8 cellular contexts compared by ENCODE assay signal in genomic region chr15:50765202-50765967, GRCh38. TPM values are rescaled to one million over a fixed set of nuclear protein-coding genes. Genes with fewer than 3 reads are reported as not detected.
DNase-seq lines count a peak whose midpoint lies in the region; ATAC-seq, FAIRE-seq and TF ChIP-seq lines count a peak whose summit lies in the region.

Gene SPPL2A, minus strand, starts transcription at chr15:50765706. Its CDS starts 173 bp downstream, at chr15:50765533.

- H3K4me1 ChIP-seq in ACC112 (ENCODE audit: control insufficient read depth, insufficient read depth, low read length, unreplicated experiment) (peaks cover 20% of the 10 kb centered on the region), iPS-20b (ENCODE audit: insufficient read depth, low read length) (peaks cover 5% of the 10 kb centered on the region; the same call in 1 of the 2 replicates), small intestine (ENCODE audit: control insufficient read depth in 2 of 2, insufficient read depth in 1 of 2, low read depth in 1 of 2, low read length in 1 of 2) (no peaks in the 10 kb centered on the region)

- H3K4me3 ChIP-seq in ACC112 (ENCODE audit: low read depth, low read length) (peak within 1 kb of the TSS; percentile 84), iPS-20b (ENCODE audit: low read length) (peak within 1 kb of the TSS; percentile 95), small intestine (ENCODE audit: low read depth in 1 of 2, low read length in 2 of 2) (peak within 1 kb of the TSS; percentile 78 to 93)

- WGBS in small intestine, 3 donors, result 0 to 1% (median 0%) methylated on average over 50 to 77 of the region's 77 CpGs

- TF ChIP-seq CTCF in VCaP (conservative IDR thresholded peaks at IDR 0.05), result no peak

- FAIRE-seq in small intestine (lab: Jason Lieb, UNC), result no peak

- no peaks in the 10 kb centered on the region for H3K36me3 ChIP-seq in ACC112 (ENCODE audit: insufficient read depth, low read length)
- H3K36me3 ChIP-seq in iPS-20b (ENCODE audit: insufficient read depth, low read depth, low read length), result no peaks in the 10 kb centered on the region
- H3K36me3 ChIP-seq in small intestine (ENCODE audit: control insufficient read depth in 2 of 2, insufficient read depth in 2 of 2, low read length in 2 of 2), result no peaks in the 10 kb centered on the region

- ATAC-seq in GM18867 (IDR thresholded peaks at IDR 0.05; ENCODE audit: unreplicated experiment), result peak; percentile 85
- ATAC-seq in HG03097 (IDR thresholded peaks at IDR 0.05; ENCODE audit: low FRiP score, unreplicated experiment), result peak; percentile 85

- DNase-seq in NCI-H2196 treated with DMSO at 0.1 percent for 48 hours (lab: John Stamatoyannopoulos, UW; ENCODE audit: unreplicated experiment) (peak; percentile 43), T47D (ENCODE audit: low read depth in 1 of 2, low spot score in 1 of 2) (peak; percentile 79 to 81), small intestine (peak; percentile 85)

- peak within 1 kb of the TSS; percentile 100 for H2AFZ ChIP-seq in ACC112 (ENCODE audit: low read length, unreplicated experiment)

- in situ Hi-C loops in T47D (cut with HindIII; ENCODE audit: low pct_unique_long_range_greater_than_20kb, low sequenced_read_pairs), result no loop called here

- H3K79me2 ChIP-seq in ACC112 (ENCODE audit: control insufficient read depth, insufficient read depth, low read length, unreplicated experiment), result peaks cover 37% of the 10 kb centered on the region

- H3K27ac ChIP-seq in ACC112 (ENCODE audit: low read depth, low read length) (peak within 1 kb of the TSS; percentile 86), VCaP (peak within 1 kb of the TSS; percentile 81), iPS-20b (ENCODE audit: low read length) (peak within 1 kb of the TSS; percentile 78), small intestine (ENCODE audit: low read depth in 1 of 2, low read length in 1 of 2) (peak within 1 kb of the TSS; percentile 89 to 97)

- peak within 1 kb of the TSS; percentile 98 for H3K9ac ChIP-seq in iPS-20b (ENCODE audit: low read depth, low read length)

- H3K9me3 ChIP-seq in iPS-20b (ENCODE audit: insufficient read depth, low read depth, low read length) (no peaks in the 10 kb centered on the region), small intestine (ENCODE audit: control insufficient read depth, low read depth) (no peaks in the 10 kb centered on the region)

- H3K27me3 ChIP-seq in ACC112 (ENCODE audit: insufficient read depth, low read length), result no peaks in the 10 kb centered on the region
- H3K27me3 ChIP-seq in iPS-20b (ENCODE audit: insufficient read depth, low read length), result no peaks in the 10 kb centered on the region
- H3K27me3 ChIP-seq in small intestine (ENCODE audit: control insufficient read depth in 2 of 2, insufficient read depth in 2 of 2, low read length in 2 of 2), result no peaks in the 10 kb centered on the region

RNA-seq across cellular contexts. Expression of gene SPPL2A, which starts in this region (rescaled TPM):
- polyA plus RNA-seq in small intestine, result 10 to 100 TPM; 43.2 to 62.3 (median 44.6) TPM

Comparison
In these comparisons a context has a peak if more than half of its experiments do, and no peak if none do; other contexts are left out.
1. Peak in every context shown above with its lines: DNase-seq, ATAC-seq, H3K4me3 ChIP-seq and H3K27ac ChIP-seq.